26 cellular contexts compared by ENCODE assay signal in genomic region chr5:142242272-142242671, GRCh38.
"Had no signal": no experiment of that assay in that cellular context is flagged by ENCODE, and none has a peak within 500 bp of the region (broad histone marks: within the 10 kb centered on the region; RNA-seq: fewer than 3 reads in every experiment).

No MANE protein-coding gene starts in this region.

- ATAC-seq: activated T-helper 17 cell treated with anti-CD3 and anti-CD28 coated beads, Interleukin-2, amount 50 U/mL, for 72 hours; Right ventricle myocardium inferior; SK-N-SH treated with all-trans-retinoic acid at 6 μM for 48 hours; T-cell had no signal

- DNase-seq: activated CD4-positive, alpha-beta memory T cell treated with anti-CD3 and anti-CD28 coated beads for 36 hours; activated CD4-positive, alpha-beta T cell treated with anti-CD3 and anti-CD28 coated beads, Interleukin-2, amount 10 ng/mL, durations not matched to agents 7 days and 5 days; activated CD4-positive, CD25-positive, alpha-beta regulatory T cell; activated CD8-positive, alpha-beta memory T cell treated with anti-CD3 and anti-CD28 coated beads for 24 hours; activated gamma-delta T cell; activated naive CD4-positive, alpha-beta T cell treated with anti-CD3 and anti-CD28 coated beads for 36 hours; activated T-cell treated with anti-CD3 and anti-CD28 coated beads for 4 hours; activated T-cell treated with anti-CD3 and anti-CD28 coated beads, Interleukin-2, amount 50 U/mL, for 48 hours; amygdala; IMR-90; KG1; NCI-H1092; NCI-H1417 treated with DMSO at 0.1 percent for 48 hours; NCI-H1694 treated with DMSO at 0.1 percent for 48 hours; NCI-H2029 treated with DMSO at 0.1 percent for 48 hours; NCI-H345; NCI-H510A; NCI-H526 treated with DMSO at 0.1 percent for 48 hours; NCI-H82; RPMI8226; T-cell; T-helper 2 cell; T1000 had no signal
